8 cellular contexts compared by ENCODE assay signal in genomic region chr11:22337571-22338464, GRCh38. TPM values are rescaled to one million over a fixed set of nuclear protein-coding genes. Genes with fewer than 3 reads are reported as not detected.
DNase-seq lines count a peak whose midpoint lies in the region; ATAC-seq, FAIRE-seq and TF ChIP-seq lines count a peak whose summit lies in the region.

TSS of gene SLC17A6 (plus strand) at chr11:22338381. CDS start at chr11:22338534, 153 bp downstream.

- H3K9me3 Mint-ChIP-seq in natural killer cell: peaks cover 0 to 3% of the 10 kb centered on the region in 2 donors

- H3K79me2 ChIP-seq in endothelial cell of umbilical vein (ENCODE audit: control insufficient read depth, insufficient read depth, low read length): no peaks in the 10 kb centered on the region

- DNase-seq in AG20443 (ENCODE audit: low spot score) (peak; percentile 47), H4 (ENCODE audit: low spot score) (peak; percentile 43), NCI-H446 treated with DMSO at 0.1 percent for 48 hours (lab: John Stamatoyannopoulos, UW) (peak; percentile 89), endothelial cell of umbilical vein (ENCODE audit: low read depth, low spot score) (peak; percentile 13), ovary (no peak), SHP77 treated with DMSO at 0.1 percent for 48 hours (lab: John Stamatoyannopoulos, UW) (no peak), natural killer cell (no peak)

- ATAC-seq in natural killer cell (no peak), GM21717 (IDR thresholded peaks at IDR 0.05; ENCODE audit: unreplicated experiment) (no peak)

- POLR2A ChIA-PET in endothelial cell of umbilical vein (lab: Charles Lee): no interaction called here

- no peak within 1 kb of the TSS for H3K27ac ChIP-seq in endothelial cell of umbilical vein (ENCODE audit: insufficient read depth, low read depth, low read length)
- H3K27ac ChIP-seq in ovary: no peak within 1 kb of the TSS

- no peak within 1 kb of the TSS for H3K4me2 ChIP-seq in endothelial cell of umbilical vein (ENCODE audit: insufficient read depth, low read length)

- CTCF ChIA-PET in endothelial cell of umbilical vein (lab: Charles Lee): interaction anchor here (0.7 to 1.8 kb wide), 4 partner anchors 202 to 491 kb away, joined by 3 to 8 read pairs (median 4); no protein-coding TSS in a partner anchor

- H3K9me1 ChIP-seq in endothelial cell of umbilical vein (replicated peaks; ENCODE audit: control insufficient read depth, extremely low read depth, insufficient read depth, low read length): no peaks in the 10 kb centered on the region

- no peak for TF ChIP-seq CTCF in endothelial cell of umbilical vein (IDR thresholded peaks at IDR 0.05; ENCODE audit: extremely low read depth in 1 of 2, insufficient read depth in 1 of 2, low read depth in 1 of 2, low read length in 2 of 2)
- TF ChIP-seq CTCF in ovary (IDR thresholded peaks at IDR 0.05): no peak
- no peak for TF ChIP-seq CTCF in natural killer cell (IDR thresholded peaks at IDR 0.05)

- TF ChIP-seq POLR2A in endothelial cell of umbilical vein (IDR thresholded peaks at IDR 0.05; ENCODE audit: low read depth, low read length) (no peak), ovary (IDR thresholded peaks at IDR 0.05) (no peak)

- peaks cover 50 to 59% of the 10 kb centered on the region in 2 donors for H3K27me3 Mint-ChIP-seq in natural killer cell (ENCODE audit: low read depth in 2 of 2)

- no peak for TF ChIP-seq EP300 in ovary (IDR thresholded peaks at IDR 0.05)

- no peak within 1 kb of the TSS for H3K9ac ChIP-seq in endothelial cell of umbilical vein (replicated peaks; ENCODE audit: extremely low read depth, insufficient read depth, low read length)

- peaks cover 0 to 7% of the 10 kb centered on the region in 2 donors for H3K4me1 Mint-ChIP-seq in natural killer cell

- intact Hi-C loops in endothelial cell of umbilical vein (cut with micrococcal nuclease): loop anchor here (2.0 kb wide), 1 partner anchor 391 kb away; no protein-coding TSS in a partner anchor
- intact Hi-C loops in ovary (cut with DNase I): no loop called here
- intact Hi-C loops in natural killer cell (cut with micrococcal nuclease): no loop called here

- no peak within 1 kb of the TSS for H3K27ac Mint-ChIP-seq in natural killer cell

- H3K9me3 ChIP-seq in endothelial cell of umbilical vein (replicated peaks; ENCODE audit: control insufficient read depth, insufficient read depth, low read length) (no peaks in the 10 kb centered on the region), ovary (no peaks in the 10 kb centered on the region)

- FAIRE-seq in endothelial cell of umbilical vein (lab: Jason Lieb, UNC): no peak

- WGBS in ovary, 3 donors: 2 to 4% (median 3%) methylated on average over 26 of the region's 26 CpGs

- H3K27me3 ChIP-seq in endothelial cell of umbilical vein (ENCODE audit: control insufficient read depth in 2 of 2, insufficient read depth in 2 of 2, low read length in 2 of 2): peaks cover 39 to 59% of the 10 kb centered on the region in 2 experiments
- no peaks in the 10 kb centered on the region for H3K27me3 ChIP-seq in ovary

- H4K20me1 ChIP-seq in endothelial cell of umbilical vein (replicated peaks; ENCODE audit: control insufficient read depth, extremely low read depth, insufficient read depth, low read length): no peaks in the 10 kb centered on the region

- H3K4me1 ChIP-seq in endothelial cell of umbilical vein (ENCODE audit: control insufficient read depth, extremely low read depth, insufficient read depth, low read length) (no peaks in the 10 kb centered on the region), ovary (ENCODE audit: insufficient read depth) (no peaks in the 10 kb centered on the region)

- H3K4me3 ChIP-seq in endothelial cell of umbilical vein (replicated peaks in 1 of 3; ENCODE audit: insufficient read depth in 1 of 3, low read depth in 1 of 3, low read length in 3 of 3) (no peak within 1 kb of the TSS), ovary (no peak within 1 kb of the TSS)

- no TSS peak for BruUV-seq in endothelial cell of umbilical vein (replicated peaks; lab: Mats Ljungman, UMichigan)

- no peak within 1 kb of the TSS for H2AFZ ChIP-seq in endothelial cell of umbilical vein (ENCODE audit: low read depth, low read length)

- H3K4me3 Mint-ChIP-seq in natural killer cell: no peak within 1 kb of the TSS

- dilution Hi-C loops in endothelial cell of umbilical vein (cut with MboI; ENCODE audit: extremely low pct_ligation_motif_present, low sequenced_read_pairs): no loop called here

- peaks cover 9% of the 10 kb centered on the region for H3K36me3 Mint-ChIP-seq in natural killer cell

- H3K36me3 ChIP-seq in endothelial cell of umbilical vein (ENCODE audit: control insufficient read depth in 2 of 2, extremely low read depth in 1 of 2, insufficient read depth in 2 of 2, low read length in 2 of 2) (no peaks in the 10 kb centered on the region), ovary (no peaks in the 10 kb centered on the region)

TF ChIP-seq in endothelial cell of umbilical vein, 7 proteins besides CTCF, POLR2A, EP300 and RAD21:
- TF ChIP-seq POLR2AphosphoS5 (IDR thresholded peaks at IDR 0.05; ENCODE audit: insufficient read depth, low read depth, low read length) (no peak), EZH2 (IDR thresholded peaks at IDR 0.05; ENCODE audit: borderline replicate concordance, low read depth, low read length, severe bottlenecking) (peak; percentile 23)

RNA-seq across cellular contexts. Expression of gene SLC17A6, which starts in this region (rescaled TPM):
- total RNA-seq in H4 (2014; rRNA removed; shearing (Covaris generic)): 0.02 TPM in 1 of 2 replicates, not detected in the other
- total RNA-seq in endothelial cell of umbilical vein: not detected in 2 replicates
- not detected in 2 replicates for polyA plus RNA-seq in endothelial cell of umbilical vein
- polyA plus RNA-seq in endothelial cell of umbilical vein (2011; cell fraction: cytosol; rRNA removed): not detected in 2 replicates
- not detected in 2 replicates for polyA plus RNA-seq in endothelial cell of umbilical vein (2011; cell fraction: nucleus; rRNA removed)
- polyA plus RNA-seq in endothelial cell of umbilical vein (2012): not detected in 2 replicates
- polyA minus RNA-seq in endothelial cell of umbilical vein: not detected in 2 replicates
- polyA minus RNA-seq in endothelial cell of umbilical vein (2011; cell fraction: cytosol; rRNA and poly(A)+ RNA removed): not detected
- polyA minus RNA-seq in endothelial cell of umbilical vein (2011; cell fraction: nucleus; rRNA and poly(A)+ RNA removed): not detected in 2 replicates
- not detected for total RNA-seq in ovary
- not detected for polyA plus RNA-seq in ovary
- total RNA-seq in natural killer cell: not detected

Comparison
In these comparisons a context has a peak if more than half of its experiments do, and no peak if none do; other contexts are left out.
1. Peak in DNase-seq in H4; RNA of the gene not detected or under 1 TPM.
2. Peak in DNase-seq in endothelial cell of umbilical vein; RNA of the gene not detected or under 1 TPM.
3. DNase-seq: peak in AG20443 (single experiment) and NCI-H446 treated with DMSO at 0.1 percent for 48 hours (single experiment); none in ovary (0 of 5), SHP77 treated with DMSO at 0.1 percent for 48 hours (single experiment) and natural killer cell (single experiment).